8 cellular contexts compared by ENCODE assay signal in the genomic region with DNA sequence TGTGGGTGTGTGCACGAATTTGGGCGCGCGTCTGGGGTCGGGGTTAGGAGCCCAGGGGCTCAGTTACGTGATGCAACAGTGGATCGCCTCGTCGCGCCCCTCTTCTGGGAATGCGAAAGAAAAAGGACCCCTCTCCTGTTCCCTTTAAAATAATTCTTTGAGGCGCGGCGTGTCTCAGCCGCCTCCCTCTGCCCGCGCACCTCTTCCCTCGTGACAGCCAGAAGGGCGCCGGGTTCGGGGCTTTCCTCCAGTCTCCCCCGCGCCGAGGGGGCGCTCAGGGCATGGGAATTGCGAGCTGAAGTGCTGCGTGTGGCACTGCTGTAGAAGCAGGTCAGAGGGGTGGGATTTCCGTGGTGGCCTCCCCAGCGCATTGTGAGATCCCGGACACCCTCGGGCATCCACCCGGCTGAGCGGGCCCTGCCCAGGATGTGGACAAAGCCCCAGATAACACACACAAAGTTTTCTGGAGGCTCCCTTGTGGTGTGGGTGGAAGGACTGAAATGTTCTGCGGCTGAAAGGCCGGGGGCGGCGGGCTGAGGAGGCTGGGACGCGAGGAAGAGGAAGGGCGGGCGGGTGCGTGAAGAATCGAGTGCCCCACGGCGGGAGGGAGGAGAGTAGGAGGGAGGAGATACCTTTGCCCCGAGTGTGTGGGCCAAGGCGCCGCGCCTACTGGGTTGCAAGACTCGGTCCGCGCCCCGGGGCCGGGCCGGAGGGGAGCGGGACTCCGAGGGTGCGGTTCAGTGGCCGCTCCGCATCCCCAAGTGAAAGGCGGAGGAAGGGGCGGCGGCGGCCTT. TPM values are rescaled to one million over a fixed set of nuclear protein-coding genes. Genes with fewer than 3 reads are reported as not detected.
A peak's percentile ranks its signal among the peaks of the same experiment; 100 is the strongest.
DNase-seq lines count a peak whose midpoint lies in the region; ATAC-seq lines count a peak whose summit lies in the region.

No MANE protein-coding gene starts in this region.

- intact Hi-C loops in sciatic nerve (cut with DNase I) = no loop called here

- ATAC-seq in GM19351 (IDR thresholded peaks at IDR 0.05; ENCODE audit: unreplicated experiment) (peak; percentile 25), HG03469 (IDR thresholded peaks at IDR 0.05; ENCODE audit: unreplicated experiment) (peak; percentile 13), sciatic nerve (peak; percentile 59)

- peak; percentile 69 for DNase-seq in CD1c-positive myeloid dendritic cell (ENCODE audit: extremely low spot score)
- peak; percentile 43 for DNase-seq in T-helper 9 cell
- DNase-seq in astrocyte of the hippocampus (ENCODE audit: low read depth, low spot score) = peak; percentile 77
- DNase-seq in hypothalamus (lab: John Stamatoyannopoulos, UW) = peak in 47 of 51 donors; percentile 4 to 78 (median 45)
- peak; percentile 74 for DNase-seq in sciatic nerve (ENCODE audit: low spot score)
- DNase-seq in NCI-H345 (lab: John Stamatoyannopoulos, UW) = no peak

RNA-seq across cellular contexts. Expression of a gene that starts 0.7 kb away (rescaled TPM):
- total RNA-seq in sciatic nerve = 126 TPM

RNA-seq across cellular contexts. Expression of a gene that starts 52.3 kb away (rescaled TPM):
- not detected for total RNA-seq in sciatic nerve
